In the genomic region with DNA sequence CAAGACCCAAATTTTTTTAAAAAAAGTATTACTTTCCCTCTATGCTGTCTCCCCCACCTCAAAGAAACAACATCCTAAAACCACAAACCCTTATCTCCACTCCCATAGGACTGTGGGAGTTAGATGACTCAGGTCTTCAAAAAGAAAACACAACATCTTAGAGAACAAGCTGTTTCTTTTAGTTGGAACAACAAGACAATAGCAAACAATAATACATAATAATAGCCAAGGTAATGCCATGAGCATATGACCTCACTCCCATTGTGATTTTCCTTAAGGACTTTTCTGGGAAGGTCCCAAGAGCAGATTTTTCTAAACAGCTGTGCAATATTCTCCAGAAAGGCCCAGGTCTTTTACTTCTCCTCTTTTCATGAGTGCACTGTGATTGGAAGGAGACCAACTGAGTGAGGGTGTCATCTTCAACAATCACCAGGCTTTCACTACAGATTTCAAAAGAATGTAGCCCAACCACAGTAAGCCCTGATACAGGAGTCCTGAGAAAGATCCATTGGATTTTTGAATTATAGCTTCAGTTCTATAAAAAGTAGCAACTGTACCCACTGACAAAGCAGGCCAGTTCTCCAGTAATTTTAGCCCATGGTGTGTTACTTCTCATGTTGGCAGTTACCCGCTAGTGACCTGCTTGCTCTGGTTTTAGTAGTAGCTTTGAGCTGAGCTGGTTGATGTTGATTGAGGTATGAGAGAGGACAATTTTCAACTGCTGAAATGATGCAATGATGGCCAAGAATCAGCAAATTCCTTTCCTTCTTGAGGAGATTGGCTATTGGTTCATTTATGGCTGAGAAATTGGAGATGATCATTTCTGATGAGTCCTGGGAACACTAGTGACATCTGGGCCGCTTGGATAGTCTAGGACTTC, we compare ENCODE assay signal across 15 cellular contexts.
A peak's percentile ranks its signal among the peaks of the same experiment; 100 is the strongest.
DNase-seq lines count a peak whose midpoint lies in the region; ATAC-seq and TF ChIP-seq lines count a peak whose summit lies in the region.
"Had no signal": no experiment of that assay in that cellular context is flagged by ENCODE, and none has a peak within 500 bp of the region (broad histone marks: within the 10 kb centered on the region; RNA-seq: fewer than 3 reads in every experiment).

No MANE protein-coding gene starts in this region.

- TF ChIP-seq CTCF in astrocyte of the spinal cord (IDR thresholded peaks at IDR 0.05; ENCODE audit: low read depth, low read length) = no peak
- no peak for TF ChIP-seq CTCF in smooth muscle cell (IDR thresholded peaks at IDR 0.05; ENCODE audit: borderline replicate concordance, insufficient read depth, poor library complexity, severe bottlenecking)

- no peaks in the 10 kb centered on the region for H3K36me3 ChIP-seq in smooth muscle cell (ENCODE audit: low read depth)
- H3K36me3 ChIP-seq: pancreas had no signal

- no peaks in the 10 kb centered on the region for H3K79me2 ChIP-seq in smooth muscle cell (ENCODE audit: low read depth)

- ATAC-seq in HG02884 (IDR thresholded peaks at IDR 0.05; ENCODE audit: unreplicated experiment) (peak; percentile 12), left ventricle myocardium superior (peak; percentile 76)
- ATAC-seq: WTC11 had no signal

- H3K27me3 ChIP-seq in smooth muscle cell (ENCODE audit: low read depth) = no peaks in the 10 kb centered on the region
- H3K27me3 ChIP-seq: pancreas had no signal

- DNase-seq in astrocyte of the spinal cord (ENCODE audit: low read depth, low spot score) (peak; percentile 58), left ventricle myocardium superior (no peak), smooth muscle cell (lab: John Stamatoyannopoulos, UW; ENCODE audit: unreplicated experiment) (no peak), activated gamma-delta T cell treated with Interleukin-2 at 50 U/mL for 16 hours (no peak), amygdala (lab: John Stamatoyannopoulos, UW) (no peak), hypothalamus (lab: John Stamatoyannopoulos, UW) (no peak)
- DNase-seq: activated naive CD4-positive, alpha-beta T cell; CD4-positive, CD25-positive, alpha-beta regulatory T cell; endodermal cell; NCI-H1436 treated with DMSO at 0.1 percent for 48 hours; NCI-H510A treated with DMSO at 0.1 percent for 48 hours; pancreas; SW 1271 had no signal

- intact Hi-C loops in left ventricle myocardium superior (cut with micrococcal nuclease) = no loop called here

- peak overlapping the region; percentile 62 for H3K4me2 ChIP-seq in smooth muscle cell

- H3K9me3 ChIP-seq in smooth muscle cell (replicated peaks; ENCODE audit: low read depth) = no peaks in the 10 kb centered on the region
- H3K9me3 ChIP-seq: pancreas had no signal

- H2AFZ ChIP-seq in smooth muscle cell (ENCODE audit: low read depth) = no peak overlapping the region

- 88% methylated on average over 2 of the region's 2 CpGs for WGBS in smooth muscle cell (ENCODE audit: low lambda C conversion rate)

- H4K20me1 ChIP-seq in smooth muscle cell (ENCODE audit: low read depth) = no peaks in the 10 kb centered on the region

- no peaks in the 10 kb centered on the region for H3K4me1 ChIP-seq in smooth muscle cell (ENCODE audit: low read depth)
- H3K4me1 ChIP-seq: pancreas had no signal

- peaks cover 4% of the 10 kb centered on the region for H3F3A ChIP-seq in smooth muscle cell (ENCODE audit: low read depth)

- H3K27ac ChIP-seq in smooth muscle cell (ENCODE audit: low read depth) = peak overlapping the region; percentile 67
- H3K27ac ChIP-seq: pancreas had no signal

- H3K4me3 ChIP-seq in astrocyte of the spinal cord (ENCODE audit: low read depth, low read length) (no peak overlapping the region), smooth muscle cell (no peak overlapping the region)
- H3K4me3 ChIP-seq: pancreas had no signal

- in situ Hi-C loops in astrocyte of the spinal cord (cut with HindIII; ENCODE audit: low sequenced_read_pairs) = no loop called here

- H3K9ac ChIP-seq in smooth muscle cell (ENCODE audit: low read depth) = no peak overlapping the region
